Comparison of ENCODE assay signal across 8 cellular contexts in the genomic region with DNA sequence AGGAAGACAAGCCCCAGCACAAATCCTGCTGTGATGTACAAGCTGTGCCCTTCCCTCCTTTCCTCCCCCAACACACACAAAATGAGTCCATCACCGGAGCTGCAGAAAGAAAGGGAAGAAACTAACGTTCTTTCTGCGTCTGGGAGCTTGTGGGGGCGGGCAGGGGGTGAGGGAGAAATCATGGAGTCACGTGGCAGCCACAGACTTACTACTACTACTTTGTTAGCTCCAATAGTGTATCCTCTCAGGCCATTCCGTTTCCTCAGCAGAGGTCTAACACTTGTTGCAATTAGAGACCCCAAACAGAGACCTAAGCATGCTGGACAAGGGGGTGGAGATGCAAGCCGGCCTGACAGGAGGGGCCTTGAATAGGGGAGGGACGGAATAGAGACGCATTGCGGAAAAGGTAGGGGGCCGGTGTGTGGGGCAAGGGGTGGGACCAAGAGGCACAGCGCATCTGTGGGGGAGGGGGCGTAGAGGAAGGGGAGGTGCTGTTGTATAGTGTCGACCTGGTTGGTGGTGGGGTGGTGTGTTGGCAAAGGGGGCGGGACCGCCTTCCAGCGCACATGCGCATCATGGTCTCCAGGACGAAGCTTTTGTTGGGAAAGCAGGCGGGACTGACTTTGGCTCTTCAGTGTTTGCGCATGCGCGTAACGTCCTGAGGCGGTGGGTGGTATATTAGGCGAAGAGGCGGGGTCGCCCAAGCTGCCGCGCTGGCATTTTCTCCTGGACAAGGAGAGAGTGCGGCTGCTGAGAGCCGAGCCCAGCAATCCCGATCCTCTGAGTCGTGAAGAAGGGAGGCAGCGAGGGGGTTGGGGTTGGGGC. TPM values are rescaled to one million over a fixed set of nuclear protein-coding genes. Genes with fewer than 3 reads are reported as not detected.
DNase-seq lines count a peak whose midpoint lies in the region; ATAC-seq, FAIRE-seq and TF ChIP-seq lines count a peak whose summit lies in the region.

A gene with protein sequence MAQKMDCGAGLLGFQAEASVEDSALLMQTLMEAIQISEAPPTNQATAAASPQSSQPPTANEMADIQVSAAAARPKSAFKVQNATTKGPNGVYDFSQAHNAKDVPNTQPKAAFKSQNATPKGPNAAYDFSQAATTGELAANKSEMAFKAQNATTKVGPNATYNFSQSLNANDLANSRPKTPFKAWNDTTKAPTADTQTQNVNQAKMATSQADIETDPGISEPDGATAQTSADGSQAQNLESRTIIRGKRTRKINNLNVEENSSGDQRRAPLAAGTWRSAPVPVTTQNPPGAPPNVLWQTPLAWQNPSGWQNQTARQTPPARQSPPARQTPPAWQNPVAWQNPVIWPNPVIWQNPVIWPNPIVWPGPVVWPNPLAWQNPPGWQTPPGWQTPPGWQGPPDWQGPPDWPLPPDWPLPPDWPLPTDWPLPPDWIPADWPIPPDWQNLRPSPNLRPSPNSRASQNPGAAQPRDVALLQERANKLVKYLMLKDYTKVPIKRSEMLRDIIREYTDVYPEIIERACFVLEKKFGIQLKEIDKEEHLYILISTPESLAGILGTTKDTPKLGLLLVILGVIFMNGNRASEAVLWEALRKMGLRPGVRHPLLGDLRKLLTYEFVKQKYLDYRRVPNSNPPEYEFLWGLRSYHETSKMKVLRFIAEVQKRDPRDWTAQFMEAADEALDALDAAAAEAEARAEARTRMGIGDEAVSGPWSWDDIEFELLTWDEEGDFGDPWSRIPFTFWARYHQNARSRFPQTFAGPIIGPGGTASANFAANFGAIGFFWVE (plus strand): TSS at position 703 of the 825 bp plus-strand sequence. CDS start 682 bp downstream, outside the sequence.

- BruUV-seq in HepG2 (replicated peaks; lab: Mats Ljungman, UMichigan): no TSS peak

- peaks cover 5% of the 10 kb centered on the region for H3K36me3 Mint-ChIP-seq in activated CD4-positive, alpha-beta memory T cell treated with anti-CD3 and anti-CD28 coated beads for 36 hours

- POLR2A ChIA-PET in activated CD4-positive, alpha-beta memory T cell treated with anti-CD3 and anti-CD28 coated beads for 36 hours (lab: Charles Lee): no interaction called here
- POLR2A ChIA-PET in HepG2 (lab: Yijun Ruan, JAX): interaction anchor here (1.0 to 1.1 kb wide), 2 partner anchors 9 to 11 kb away, joined by 4 to 6 read pairs; no protein-coding TSS in a partner anchor

- TF ChIP-seq CTCF in HepG2 (CRISPR knock-in tag; IDR thresholded peaks at IDR 0.05): no peak

- H3K27ac Mint-ChIP-seq in activated CD4-positive, alpha-beta memory T cell treated with anti-CD3 and anti-CD28 coated beads for 36 hours: peak within 1 kb of the TSS; percentile 77

- CTCF ChIA-PET in activated CD4-positive, alpha-beta memory T cell treated with anti-CD3 and anti-CD28 coated beads for 36 hours (lab: Charles Lee): interaction anchor here (1.2 kb wide), 1 partner anchor 252 kb away, joined by 3 read pairs; no protein-coding TSS in a partner anchor
- CTCF ChIA-PET in HepG2 (lab: Yijun Ruan, JAX; ENCODE audit: low intra/inter-chr PET ratio, low total read pairs): no interaction called here

- no peaks in the 10 kb centered on the region for H3K9me3 Mint-ChIP-seq in activated CD4-positive, alpha-beta memory T cell treated with anti-CD3 and anti-CD28 coated beads for 36 hours

- H3K36me3 ChIP-seq in HepG2 (replicated peaks in 1 of 2; ENCODE audit: control insufficient read depth in 1 of 2, insufficient read depth in 2 of 2, low read length in 2 of 2): peaks cover 2 to 12% of the 10 kb centered on the region in 2 experiments; a peak in 2 of 5 replicates

- peaks cover 32% of the 10 kb centered on the region for H3K79me2 ChIP-seq in HepG2 (ENCODE audit: insufficient read depth, low read length)

- peak; percentile 93 to 94 for TF ChIP-seq POLR2A in HepG2 (IDR thresholded peaks at IDR 0.05; ENCODE audit: insufficient read depth in 1 of 2, low read depth in 2 of 2, low read length in 2 of 2)

- ATAC-seq in GM18868 (IDR thresholded peaks at IDR 0.05; ENCODE audit: unreplicated experiment): peak; percentile 75
- ATAC-seq in HG03135 (IDR thresholded peaks at IDR 0.05; ENCODE audit: unreplicated experiment): peak; percentile 59
- ATAC-seq in HepG2: peak; percentile 92

- peak within 1 kb of the TSS; percentile 91 for H3K4me3 Mint-ChIP-seq in activated CD4-positive, alpha-beta memory T cell treated with anti-CD3 and anti-CD28 coated beads for 36 hours

- intact Hi-C loops in activated CD4-positive, alpha-beta memory T cell treated with anti-CD3 and anti-CD28 coated beads for 36 hours (cut with micrococcal nuclease): loop anchor here (1.0 to 5.0 kb wide), 2 partner anchors 90 to 369 kb away; no protein-coding TSS in a partner anchor
- intact Hi-C loops in HepG2 (cut with micrococcal nuclease; ENCODE audit: unreplicated experiment): no loop called here

- peaks cover 54% of the 10 kb centered on the region for H3K4me1 ChIP-seq in HepG2 (ENCODE audit: insufficient read depth, low read length)

- no peaks in the 10 kb centered on the region for H3K9me3 ChIP-seq in HepG2 (ENCODE audit: low read length)

- DNase-seq in ACHN (peak; percentile 86), NCI-H460 (ENCODE audit: extremely low read depth, low read depth) (peak; percentile 94), dermis microvascular lymphatic vessel endothelial cell (ENCODE audit: low read depth in 2 of 2) (peak; percentile 93 to 96), HepG2 (ENCODE audit: low spot score) (peak; percentile 90)
- DNase-seq in activated CD4-positive, alpha-beta memory T cell treated with anti-CD3 and anti-CD28 coated beads for 36 hours: peak; percentile 89
- DNase-seq in stimulated activated CD4-positive, alpha-beta T cell treated with anti-CD3 and anti-CD28 coated beads, Interleukin-4, amount 100 ng/mL, for 1 hour: peak; percentile 72

- H3K27ac ChIP-seq in HepG2 (ENCODE audit: extremely low read length, insufficient read depth, low read length): peak within 1 kb of the TSS; percentile 65

- peak; percentile 97 for FAIRE-seq in HepG2 (lab: Jason Lieb, UNC)

- peak within 1 kb of the TSS; percentile 74 to 84 (median 84) for H3K4me3 ChIP-seq in HepG2 (replicated peaks in 1 of 3; ENCODE audit: insufficient read depth in 1 of 3, low read depth in 2 of 3, low read length in 3 of 3)

- no peaks in the 10 kb centered on the region for H3K27me3 Mint-ChIP-seq in activated CD4-positive, alpha-beta memory T cell treated with anti-CD3 and anti-CD28 coated beads for 36 hours

- H4K20me1 ChIP-seq in HepG2 (ENCODE audit: insufficient read depth, low read length): peaks cover 20% of the 10 kb centered on the region; the same call in 1 of the 2 replicates

- no peak for TF ChIP-seq RAD21 in HepG2 (CRISPR knock-in tag; IDR thresholded peaks at IDR 0.05)

- H3K4me2 ChIP-seq in HepG2 (ENCODE audit: low read depth, low read length): peak within 1 kb of the TSS; percentile 93

- peak within 1 kb of the TSS; percentile 93 for H3K9ac ChIP-seq in HepG2 (ENCODE audit: insufficient read depth, low read depth, low read length)

- peak within 1 kb of the TSS; percentile 27 for H2AFZ ChIP-seq in HepG2 (ENCODE audit: low read length)

- H3K27me3 ChIP-seq in HepG2 (ENCODE audit: control insufficient read depth in 1 of 2, insufficient read depth in 2 of 2, low read length in 2 of 2): no peaks in the 10 kb centered on the region; a peak in 1 of 5 replicates

- WGBS in HepG2 (ENCODE audit: low lambda C conversion rate): under 1% methylated on average over 15 of the region's 35 CpGs

- peaks cover 7% of the 10 kb centered on the region for H3K4me1 Mint-ChIP-seq in activated CD4-positive, alpha-beta memory T cell treated with anti-CD3 and anti-CD28 coated beads for 36 hours (ENCODE audit: low read depth)

- no peak for TF ChIP-seq EP300 in HepG2 (IDR thresholded peaks at IDR 0.05; ENCODE audit: low read depth in 2 of 2, low read length in 2 of 2)
- TF ChIP-seq EP300 in HepG2 (CRISPR knock-in tag; IDR thresholded peaks at IDR 0.05; ENCODE audit: borderline replicate concordance): no peak

- in situ Hi-C loops in ACHN (cut with HindIII; ENCODE audit: low pct_ligation_motif_present, low pct_unique_long_range_greater_than_20kb, low sequenced_read_pairs): no loop called here
- in situ Hi-C loops in HepG2 (cut with HindIII; ENCODE audit: extremely low pct_ligation_motif_present, low pct_unique_long_range_greater_than_20kb): no loop called here

TF ChIP-seq in HepG2, 621 proteins besides CTCF, POLR2A, EP300 and RAD21 (continues in another document):
- peak; percentile 46 for TF ChIP-seq GABPB1 (CRISPR knock-in tag; IDR thresholded peaks at IDR 0.05)
- TF ChIP-seq HNRNPK (IDR thresholded peaks at IDR 0.05; ENCODE audit: low read depth, low read length, poor library complexity, severe bottlenecking): peak; percentile 24
- TF ChIP-seq RBM22 (optimal IDR thresholded peaks at IDR 0.05; ENCODE audit: low read length): peak; percentile 80

RNA-seq across cellular contexts. Expression of the gene that starts here (rescaled TPM):
- 35.7 and 49.2 TPM in 2 replicates for total RNA-seq in NCI-H460 (2014; rRNA removed; shearing (Covaris generic))
- 63.9 and 72.7 TPM in 2 replicates for polyA plus RNA-seq in NCI-H460 (2014; cell fraction: nucleus; rRNA removed)
- total RNA-seq in activated CD4-positive, alpha-beta memory T cell treated with anti-CD3 and anti-CD28 coated beads for 36 hours: 10 to 100 TPM; 42.7 to 43.1 TPM
- 47.0 and 84.8 TPM in 2 replicates for total RNA-seq in dermis microvascular lymphatic vessel endothelial cell
- 105 and 145 TPM in 2 replicates for total RNA-seq in HepG2 (2016; rRNA removed; fragmentation: Illumina TruSeq; extraction: Trizol)
- total RNA-seq in HepG2 (2016; cell fraction: cytosol; rRNA removed; fragmentation: Illumina TruSeq; extraction: Trizol; ENCODE audit: low read depth): 12.9 and 14.8 TPM in 2 replicates
- total RNA-seq in HepG2 (2016; cell fraction: insoluble cytoplasmic fraction; rRNA removed; fragmentation: Illumina TruSeq; extraction: Trizol): 106 and 134 TPM in 2 replicates
- 36.5 and 39.6 TPM in 2 replicates for total RNA-seq in HepG2 (2016; cell fraction: membrane; rRNA removed; fragmentation: Illumina TruSeq; extraction: Trizol)
- total RNA-seq in HepG2 (2016; cell fraction: nucleus; rRNA removed; fragmentation: Illumina TruSeq; extraction: Trizol): 105 and 128 TPM in 2 replicates
- 123 and 137 TPM in 2 replicates for polyA plus RNA-seq in HepG2 (2011; rRNA removed)
- polyA plus RNA-seq in HepG2 (2011; cell fraction: cytosol; rRNA removed): 89.4 and 95.1 TPM in 2 replicates
- polyA plus RNA-seq in HepG2 (2011; cell fraction: nucleus; rRNA removed): 126 and 163 TPM in 2 replicates
- polyA plus RNA-seq in HepG2 (2012): 105 and 149 TPM in 2 replicates
- 16.3 and 18.0 TPM in 2 replicates for polyA plus RNA-seq in HepG2 (2016; cell fraction: cytosol; fragmentation: Illumina TruSeq; extraction: Trizol; ENCODE audit: low read depth)
- 183 and 230 TPM in 2 replicates for polyA plus RNA-seq in HepG2 (2016; cell fraction: insoluble cytoplasmic fraction; fragmentation: Illumina TruSeq; extraction: Trizol; ENCODE audit: low read depth)
- 23.3 and 27.1 TPM in 2 replicates for polyA plus RNA-seq in HepG2 (2016; cell fraction: membrane; fragmentation: Illumina TruSeq; extraction: Trizol; ENCODE audit: low read depth)
- 196 and 206 TPM in 2 replicates for polyA plus RNA-seq in HepG2 (2016; cell fraction: nucleus; fragmentation: Illumina TruSeq; extraction: Trizol; ENCODE audit: insufficient read depth, low read depth)
- polyA minus RNA-seq in HepG2 (2011; rRNA and poly(A)+ RNA removed; ENCODE audit: low replicate concordance): 0.09 and 126 TPM in 2 replicates
- 147 and 152 TPM in 2 replicates for polyA minus RNA-seq in HepG2 (2011; cell fraction: cytosol; rRNA and poly(A)+ RNA removed)
- 48.2 and 49.1 TPM in 2 replicates for polyA minus RNA-seq in HepG2 (2011; cell fraction: nucleus; rRNA and poly(A)+ RNA removed)

Comparison
In these comparisons a context has a peak if more than half of its experiments do, and no peak if none do; other contexts are left out.
1. Peak in every context shown above with its lines: DNase-seq, ATAC-seq, H3K4me3 ChIP-seq and H3K27ac ChIP-seq.